Comparison of ENCODE assay signal across 8 cellular contexts in the genomic region with DNA sequence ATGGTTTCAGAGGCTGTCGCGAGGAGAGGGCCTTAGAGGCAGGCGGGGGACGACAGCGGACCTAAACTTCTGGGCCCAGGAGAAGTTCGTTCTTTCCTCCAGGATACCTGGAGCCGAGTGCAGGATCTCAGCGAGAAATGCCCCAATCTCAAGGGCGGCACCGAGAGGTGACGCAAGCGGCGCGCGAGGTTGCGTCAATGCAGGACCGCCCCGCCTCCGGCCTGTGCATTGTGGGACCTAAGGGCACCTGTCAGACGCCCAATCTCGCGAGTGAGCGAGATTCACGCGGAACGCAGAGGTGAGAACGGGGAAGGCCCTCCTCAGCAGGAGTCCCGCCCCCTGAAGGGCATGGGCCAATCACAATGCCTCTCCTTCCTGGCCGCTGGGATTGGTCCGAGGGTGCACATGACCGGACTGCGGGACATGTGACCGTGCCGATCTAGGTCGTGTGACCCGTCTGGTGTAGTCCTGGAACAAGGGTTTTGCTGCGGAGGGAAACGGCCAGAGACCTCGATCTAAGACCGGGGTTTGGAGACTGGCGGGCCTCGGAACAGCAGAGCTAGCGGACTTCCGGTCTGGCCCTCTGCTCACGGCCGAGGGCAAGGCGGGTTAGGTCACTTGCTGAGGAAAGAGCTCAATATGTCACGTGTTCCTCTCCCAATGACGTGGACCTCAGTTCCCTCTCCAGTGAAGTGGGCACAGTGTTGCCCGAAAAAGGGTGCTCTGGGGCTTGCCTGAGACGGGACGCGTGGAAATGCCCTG. TPM values are rescaled to one million over a fixed set of nuclear protein-coding genes. Genes with fewer than 3 reads are reported as not detected.
DNase-seq lines count a peak whose midpoint lies in the region; ATAC-seq and TF ChIP-seq lines count a peak whose summit lies in the region.

No MANE protein-coding gene starts in this region.

- 0% methylated on average over 28 of the region's 53 CpGs for WGBS in esophagus muscularis mucosa

- ATAC-seq in DND-41 (ENCODE audit: insufficient read depth, low read depth) (peak; percentile 97), GM21825 (IDR thresholded peaks at IDR 0.05; ENCODE audit: unreplicated experiment) (peak; percentile 95)

- H3K79me2 ChIP-seq in DND-41 (ENCODE audit: insufficient read depth, low read length) = peaks cover 19% of the 10 kb centered on the region

- H3K4me3 ChIP-seq in DND-41 (ENCODE audit: low read depth in 1 of 2, low read length in 2 of 2) (peak overlapping the region; percentile 88), Peyer's patch (peak overlapping the region; percentile 56 to 88 (median 76)), esophagus muscularis mucosa (peak overlapping the region; percentile 62 to 87 (median 82)), muscle layer of colon (ENCODE audit: low read depth in 1 of 2, low read length in 2 of 2) (peak overlapping the region; percentile 85 to 99)

- H3K9ac ChIP-seq in DND-41 (ENCODE audit: low read depth, low read length) (peak overlapping the region; percentile 91), muscle layer of colon (ENCODE audit: low read length) (peak overlapping the region; percentile 98)

- H3K4me1 ChIP-seq in DND-41 (ENCODE audit: insufficient read depth, low read length) (peaks cover 24% of the 10 kb centered on the region), Peyer's patch (peaks cover 0 to 13% (median 7%) of the 10 kb centered on the region in 4 donors), esophagus muscularis mucosa (peaks cover 17 to 28% (median 24%) of the 10 kb centered on the region in 4 donors), muscle layer of colon (ENCODE audit: insufficient read depth, low read length) (peaks cover 13% of the 10 kb centered on the region)

- intact Hi-C loops in esophagus muscularis mucosa (cut with DNase I) = loop anchor here (10.0 kb wide), 1 partner anchor 183 kb away; a partner anchor contains a TSS

- TF ChIP-seq EP300 in esophagus muscularis mucosa (IDR thresholded peaks at IDR 0.05) = peak; percentile 61

- no peak for TF ChIP-seq CTCF in DND-41 (IDR thresholded peaks at IDR 0.05; ENCODE audit: borderline replicate concordance, extremely low read depth, low read length, poor library complexity, severe bottlenecking)
- TF ChIP-seq CTCF in Peyer's patch (IDR thresholded peaks at IDR 0.05) = peak in 2 of 6 experiments; percentile 1 to 18
- peak in 1 of 3 experiments; percentile 26 for TF ChIP-seq CTCF in esophagus muscularis mucosa (IDR thresholded peaks at IDR 0.05)

- no peaks in the 10 kb centered on the region for H4K20me1 ChIP-seq in DND-41 (ENCODE audit: insufficient read depth, low read length)

- TF ChIP-seq POLR2A in Peyer's patch (IDR thresholded peaks at IDR 0.05) (peak; percentile 85 to 94), esophagus muscularis mucosa (IDR thresholded peaks at IDR 0.05; ENCODE audit: low read depth) (peak; percentile 90)

- no peaks in the 10 kb centered on the region for H3K27me3 ChIP-seq in DND-41 (ENCODE audit: insufficient read depth, low read length, poor library complexity)
- H3K27me3 ChIP-seq in Peyer's patch = no peaks in the 10 kb centered on the region
- H3K27me3 ChIP-seq in esophagus muscularis mucosa = peaks cover 0 to 25% (median 0%) of the 10 kb centered on the region in 4 donors
- H3K27me3 ChIP-seq in muscle layer of colon (ENCODE audit: control insufficient read depth in 1 of 2, insufficient read depth in 2 of 2, low read length in 2 of 2) = no peaks in the 10 kb centered on the region

- H3K36me3 ChIP-seq in DND-41 (ENCODE audit: insufficient read depth, low read length) (no peaks in the 10 kb centered on the region), KOPT-K1 (ENCODE audit: insufficient read depth, low read length) (no peaks in the 10 kb centered on the region), Peyer's patch (no peaks in the 10 kb centered on the region), esophagus muscularis mucosa (no peaks in the 10 kb centered on the region), muscle layer of colon (ENCODE audit: insufficient read depth, low read length) (no peaks in the 10 kb centered on the region)

- DNase-seq in DND-41 (peak; percentile 100), Peyer's patch (peak; percentile 100), activated T-helper 1 cell treated with Interleukin-2 at 50 U/mL for 16 hours (ENCODE audit: low read depth) (peak; percentile 99), esophagus muscularis mucosa (ENCODE audit: extremely low spot score) (peak; percentile 100)
- DNase-seq in stimulated activated CD8-positive, alpha-beta memory T cell treated with anti-CD3 and anti-CD28 coated beads, Interleukin-7, amount 100 ng/mL, for 1 hour (ENCODE audit: low read depth in 2 of 2) = peak; percentile 99

- H2AFZ ChIP-seq in DND-41 (ENCODE audit: low read depth, low read length) = peak overlapping the region; percentile 90

- no peaks in the 10 kb centered on the region for H3K9me3 ChIP-seq in DND-41 (ENCODE audit: insufficient read depth, low read length, severe bottlenecking)
- no peaks in the 10 kb centered on the region for H3K9me3 ChIP-seq in KOPT-K1 (ENCODE audit: insufficient read depth, low read length, poor library complexity, severe bottlenecking)
- H3K9me3 ChIP-seq in Peyer's patch = no peaks in the 10 kb centered on the region
- H3K9me3 ChIP-seq in esophagus muscularis mucosa = no peaks in the 10 kb centered on the region
- no peaks in the 10 kb centered on the region for H3K9me3 ChIP-seq in muscle layer of colon (ENCODE audit: low read length)

- peak overlapping the region; percentile 94 for H3K27ac ChIP-seq in DND-41 (ENCODE audit: low read length)
- H3K27ac ChIP-seq in KOPT-K1 (ENCODE audit: low read depth, low read length, poor library complexity, severe bottlenecking) = peak overlapping the region; percentile 78
- peak overlapping the region; percentile 89 to 98 (median 94) for H3K27ac ChIP-seq in Peyer's patch
- peak overlapping the region; percentile 97 to 99 (median 98) for H3K27ac ChIP-seq in esophagus muscularis mucosa (replicated peaks in 1 of 4)
- peak overlapping the region; percentile 92 for H3K27ac ChIP-seq in muscle layer of colon (ENCODE audit: low read depth, low read length)

- peak overlapping the region; percentile 96 for H3K4me2 ChIP-seq in DND-41 (ENCODE audit: insufficient read depth, low read length)

RNA-seq across cellular contexts. Expression of a gene that starts 16.3 kb away (rescaled TPM):
- total RNA-seq in Peyer's patch (100 to 1,000 TPM; 386 to 531 (median 472) TPM), esophagus muscularis mucosa (100 to 1,000 TPM; 608 to 897 (median 728) TPM)

Comparison
In these comparisons a context has a peak if more than half of its experiments do, and no peak if none do; other contexts are left out.
1. Peak in every context shown above with its lines: DNase-seq, ATAC-seq, H3K4me3 ChIP-seq and H3K27ac ChIP-seq.